25 cellular contexts compared by ENCODE assay signal in genomic region chr15:59115047-59115446, GRCh38.
"Had no signal": no experiment of that assay in that cellular context is flagged by ENCODE, and none has a peak within 500 bp of the region (broad histone marks: within the 10 kb centered on the region; RNA-seq: fewer than 3 reads in every experiment).

No MANE protein-coding gene starts in this region.

- H3K4me1 Mint-ChIP-seq: immature natural killer cell; mesothelial cell of epicardium; neural progenitor cell; stimulated activated effector memory CD8-positive, alpha-beta T cell treated with anti-CD3 and anti-CD28 coated beads, Interleukin-12 subunit alpha, Interleukin-12 subunit beta, amount 100 ng/mL, for 72 hours had no signal

- H3K4me3 ChIP-seq: esophagus squamous epithelium, gastroesophageal sphincter, left ventricle myocardium inferior, lower lobe of right lung, neural progenitor cell, pancreas, suprapubic skin, thyroid gland, upper lobe of left lung, uterus had no signal

- H3K27ac ChIP-seq: esophagus squamous epithelium, gastroesophageal sphincter, left ventricle myocardium inferior, lower lobe of right lung, neural progenitor cell, pancreas, suprapubic skin, thyroid gland, upper lobe of left lung, uterus had no signal

- H3K36me3 Mint-ChIP-seq: memory B cell; natural killer cell treated with Interleukin-12 subunit alpha and Interleukin-12 subunit beta and Interleukin-15 and Interleukin-18, amount 100 ng/mL, for 72 hours had no signal

- DNase-seq: esophagus squamous epithelium; glutamatergic neuron; immature natural killer cell; kidney; left cardiac atrium; left ventricle myocardium inferior; lower lobe of right lung; nucleus accumbens; pancreas; right cardiac atrium; small intestine; stimulated activated CD4-positive, alpha-beta T cell treated with anti-CD3 and anti-CD28 coated beads, Interleukin-12 subunit alpha, Interleukin-12 subunit beta, amount 100 ng/mL, for 4 hours; stimulated activated CD8-positive, alpha-beta memory T cell treated with anti-CD3 and anti-CD28 coated beads, Interleukin-4, amount 100 ng/mL, for 48 hours; stimulated activated naive CD8-positive, alpha-beta T cell treated with anti-CD3 and anti-CD28 coated beads, Interleukin-15, Interleukin-2, amounts not matched to agents 100 U/mL and 50 U/mL, for 24 hours; thyroid gland; upper lobe of left lung; uterus had no signal

- H3K9me3 Mint-ChIP-seq: immature natural killer cell; memory B cell; mesothelial cell of epicardium; natural killer cell treated with Interleukin-12 subunit alpha and Interleukin-12 subunit beta and Interleukin-15 and Interleukin-18, amount 100 ng/mL, for 72 hours; neural progenitor cell; stimulated activated effector memory CD8-positive, alpha-beta T cell treated with anti-CD3 and anti-CD28 coated beads, Interleukin-12 subunit alpha, Interleukin-12 subunit beta, amount 100 ng/mL, for 72 hours had no signal

- H3K27me3 Mint-ChIP-seq: memory B cell; natural killer cell treated with Interleukin-12 subunit alpha and Interleukin-12 subunit beta and Interleukin-15 and Interleukin-18, amount 100 ng/mL, for 72 hours; progenitor cell of endocrine pancreas had no signal

- H3K4me3 Mint-ChIP-seq: immature natural killer cell; memory B cell; mesothelial cell of epicardium; natural killer cell treated with Interleukin-12 subunit alpha and Interleukin-12 subunit beta and Interleukin-15 and Interleukin-18, amount 100 ng/mL, for 72 hours; neural progenitor cell; stimulated activated effector memory CD8-positive, alpha-beta T cell treated with anti-CD3 and anti-CD28 coated beads, Interleukin-12 subunit alpha, Interleukin-12 subunit beta, amount 100 ng/mL, for 72 hours had no signal

- H3K27ac Mint-ChIP-seq: immature natural killer cell; memory B cell; mesothelial cell of epicardium; natural killer cell treated with Interleukin-12 subunit alpha and Interleukin-12 subunit beta and Interleukin-15 and Interleukin-18, amount 100 ng/mL, for 72 hours; progenitor cell of endocrine pancreas; stimulated activated effector memory CD8-positive, alpha-beta T cell treated with anti-CD3 and anti-CD28 coated beads, Interleukin-12 subunit alpha, Interleukin-12 subunit beta, amount 100 ng/mL, for 72 hours had no signal
